In the genomic region with DNA sequence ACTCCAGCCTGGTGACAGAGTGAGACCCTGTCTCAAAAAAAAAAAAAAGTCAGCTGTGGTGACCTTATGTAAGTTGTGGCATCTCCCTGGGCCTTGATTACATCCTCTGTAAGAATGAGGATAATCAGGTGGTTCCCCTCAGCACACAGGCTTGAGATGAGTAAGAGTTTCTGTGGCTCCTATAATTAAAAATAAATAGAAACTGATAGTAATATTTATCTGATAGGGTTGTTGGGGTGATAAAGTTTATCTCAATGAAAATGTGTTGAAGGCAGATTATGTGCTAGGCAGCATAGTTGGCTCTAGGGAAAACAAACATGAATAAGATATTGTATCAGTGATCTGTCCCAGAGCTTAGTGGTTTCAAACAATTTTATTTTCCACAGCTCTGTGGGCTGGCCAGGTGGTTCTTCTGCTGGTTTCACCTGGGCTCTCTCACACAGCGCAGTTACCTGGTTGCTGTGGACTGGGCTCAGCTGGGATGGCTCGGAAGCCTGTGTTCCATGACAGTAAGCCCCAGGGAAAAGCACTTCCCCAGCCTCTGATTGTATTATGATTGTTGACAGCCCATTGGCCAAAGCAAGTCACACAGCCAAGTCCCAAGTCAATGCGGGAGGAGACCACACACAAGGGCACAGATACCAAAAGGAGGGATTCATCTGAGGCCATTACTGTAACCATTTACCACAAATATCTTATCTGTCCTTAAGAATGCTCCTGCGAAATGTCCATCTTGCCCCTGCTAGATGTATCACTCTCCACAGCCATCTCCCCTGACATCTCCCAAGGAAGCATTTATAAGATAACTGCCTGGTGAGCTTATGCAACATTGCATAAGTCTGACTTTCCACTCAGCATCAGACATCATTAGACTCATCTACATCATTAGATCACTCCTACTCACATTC, we compare ENCODE assay signal across 15 cellular contexts.
A peak's percentile ranks its signal among the peaks of the same experiment; 100 is the strongest.
DNase-seq lines count a peak whose midpoint lies in the region; ATAC-seq and TF ChIP-seq lines count a peak whose summit lies in the region.
"Had no signal": no experiment of that assay in that cellular context is flagged by ENCODE, and none has a peak within 500 bp of the region (broad histone marks: within the 10 kb centered on the region; RNA-seq: fewer than 3 reads in every experiment).

No MANE protein-coding gene starts in this region.

- no peak overlapping the region for H3K27ac ChIP-seq in caudate nucleus (ENCODE audit: low read depth, low read length)

- no peak for TF ChIP-seq CTCF in choroid plexus epithelial cell (conservative IDR thresholded peaks at IDR 0.05; ENCODE audit: low read depth, low read length)
- no peak for TF ChIP-seq CTCF in omental fat pad (IDR thresholded peaks at IDR 0.05)

- H3K4me3 ChIP-seq in choroid plexus epithelial cell (ENCODE audit: low read depth, low read length) = no peak overlapping the region

- ATAC-seq in omental fat pad (ENCODE audit: low FRiP score) = peak; percentile 51
- ATAC-seq in HG03045 (IDR thresholded peaks at IDR 0.05; ENCODE audit: unreplicated experiment) = no peak
- ATAC-seq: CD8-positive, alpha-beta T cell; Panc1 had no signal

- DNase-seq in GM04503 (ENCODE audit: low read depth) (peak; percentile 87), NCI-H226 (peak; percentile 87), choroid plexus epithelial cell (ENCODE audit: low read depth) (peak; percentile 96), omental fat pad (ENCODE audit: low spot score) (no peak), NCI-H524 treated with DMSO at 0.1 percent for 48 hours (lab: John Stamatoyannopoulos, UW) (no peak), epidermal melanocyte (ENCODE audit: insufficient read length, low spot score) (no peak), caudate nucleus (lab: John Stamatoyannopoulos, UW) (no peak)
- DNase-seq: activated CD4-positive, alpha-beta memory T cell treated with anti-CD3 and anti-CD28 coated beads for 36 hours; activated effector memory CD4-positive, alpha-beta T cell treated with anti-CD3 and anti-CD28 coated beads, Interleukin-2, amount 50 U/mL, for 16 hours; CD8-positive, alpha-beta T cell; cerebellar nuclear complex; kidney; substantia nigra had no signal

Comparison
In these comparisons a context has a peak if more than half of its experiments do, and no peak if none do; other contexts are left out.
1. DNase-seq: peak in GM04503 (single experiment), NCI-H226 (single experiment) and choroid plexus epithelial cell (single experiment); none in omental fat pad (single experiment), NCI-H524 treated with DMSO at 0.1 percent for 48 hours (single experiment), epidermal melanocyte (single experiment) and caudate nucleus (0 of 61).